In the genomic region with DNA sequence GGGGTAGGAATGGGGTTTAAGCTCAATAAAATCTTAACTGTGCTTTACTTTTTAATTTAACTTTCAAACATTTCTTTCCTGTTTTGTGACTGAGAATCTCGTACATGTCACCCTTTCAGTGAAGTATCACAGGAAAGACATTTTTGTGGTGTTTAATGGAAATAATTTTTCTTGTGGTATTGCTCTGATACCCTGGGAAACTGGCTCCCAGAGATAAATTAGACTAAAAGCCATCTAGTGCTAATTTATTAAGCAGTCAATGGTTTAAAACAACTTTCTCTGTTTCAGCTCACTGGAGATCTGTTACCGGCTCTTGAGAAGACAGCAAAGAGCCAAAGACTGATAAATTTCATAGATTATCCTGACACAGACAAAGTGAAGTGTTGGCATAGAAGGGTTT, we compare ENCODE assay signal across 21 cellular contexts.
"Had no signal": no experiment of that assay in that cellular context is flagged by ENCODE, and none has a peak within 500 bp of the region (broad histone marks: within the 10 kb centered on the region; RNA-seq: fewer than 3 reads in every experiment).

No MANE protein-coding gene starts in this region.

- ATAC-seq: gastroesophageal sphincter; naive thymus-derived CD4-positive, alpha-beta T cell; sciatic nerve; stimulated activated memory B cell treated with anti-CD40 and anti-IgM and Interleukin-4, amounts not matched to agents 10 μg/mL and 1 μg/mL and 100 μg/mL, for 72 hours had no signal

- H3K4me3 Mint-ChIP-seq: immature natural killer cell; naive thymus-derived CD4-positive, alpha-beta T cell; neural crest cell; stimulated activated memory B cell treated with anti-CD40 and anti-IgM and Interleukin-4, amounts not matched to agents 10 μg/mL and 1 μg/mL and 100 μg/mL, for 72 hours; stimulated activated naive CD8-positive, alpha-beta T cell treated with anti-CD3 and anti-CD28 coated beads, Interleukin-15, Interleukin-2, amounts not matched to agents 100 ng/mL and 50 ng/mL, for 24 hours had no signal

- H3K4me1 Mint-ChIP-seq: immature natural killer cell; naive thymus-derived CD4-positive, alpha-beta T cell; neural crest cell; stimulated activated memory B cell treated with anti-CD40 and anti-IgM and Interleukin-4, amounts not matched to agents 10 μg/mL and 1 μg/mL and 100 μg/mL, for 72 hours had no signal

- H3K9me3 ChIP-seq: gastroesophageal sphincter, left ventricle myocardium inferior, spleen, tibial nerve had no signal

- H3K9me3 Mint-ChIP-seq: neural crest cell; stimulated activated naive CD8-positive, alpha-beta T cell treated with anti-CD3 and anti-CD28 coated beads, Interleukin-15, Interleukin-2, amounts not matched to agents 100 ng/mL and 50 ng/mL, for 24 hours had no signal

- H3K36me3 Mint-ChIP-seq: immature natural killer cell; naive thymus-derived CD4-positive, alpha-beta T cell; stimulated activated memory B cell treated with anti-CD40 and anti-IgM and Interleukin-4, amounts not matched to agents 10 μg/mL and 1 μg/mL and 100 μg/mL, for 72 hours had no signal

- H3K27me3 ChIP-seq: dorsolateral prefrontal cortex, gastroesophageal sphincter, spleen, tibial nerve had no signal

- H3K27ac ChIP-seq: dorsolateral prefrontal cortex, gastroesophageal sphincter, left ventricle myocardium inferior, spleen had no signal

- H3K27me3 Mint-ChIP-seq: stimulated activated memory B cell treated with anti-CD40 and anti-IgM and Interleukin-4, amounts not matched to agents 10 μg/mL and 1 μg/mL and 100 μg/mL, for 72 hours had no signal

- DNase-seq: cortex of kidney; dorsolateral prefrontal cortex; effector CD8-positive, alpha-beta T cell; glutamatergic neuron; immature natural killer cell; kidney; left cardiac atrium; left ventricle myocardium inferior; naive thymus-derived CD4-positive, alpha-beta T cell; posterior cingulate gyrus; spleen; stimulated activated CD4-positive, alpha-beta T cell treated with anti-CD3 and anti-CD28 coated beads, Interleukin-15, amount 100 ng/mL, for 24 hours; stimulated activated CD4-positive, alpha-beta T cell treated with anti-CD3 and anti-CD28 coated beads, Interleukin-1b, Interleukin-23, amount 100 ng/mL, for 48 hours; stimulated activated CD4-positive, alpha-beta T cell treated with anti-CD3 and anti-CD28 coated beads, Interleukin-4, amount 100 ng/mL, for 24 hours had no signal

- H3K4me1 ChIP-seq: spleen had no signal

- H3K27ac Mint-ChIP-seq: immature natural killer cell; naive thymus-derived CD4-positive, alpha-beta T cell; stimulated activated memory B cell treated with anti-CD40 and anti-IgM and Interleukin-4, amounts not matched to agents 10 μg/mL and 1 μg/mL and 100 μg/mL, for 72 hours; stimulated activated naive CD8-positive, alpha-beta T cell treated with anti-CD3 and anti-CD28 coated beads, Interleukin-15, Interleukin-2, amounts not matched to agents 100 ng/mL and 50 ng/mL, for 24 hours had no signal

- FAIRE-seq: kidney had no signal

- H3K4me3 ChIP-seq: dorsolateral prefrontal cortex, gastroesophageal sphincter, left ventricle myocardium inferior, lung, spleen, tibial nerve had no signal

- H3K36me3 ChIP-seq: gastroesophageal sphincter, left ventricle myocardium inferior, spleen, tibial nerve had no signal
